29 cellular contexts compared by ENCODE assay signal in genomic region chr4:74751856-74752255, GRCh38. TPM values are rescaled to one million over a fixed set of nuclear protein-coding genes. Genes with fewer than 3 reads are reported as not detected.
"Had no signal": no experiment of that assay in that cellular context is flagged by ENCODE, and none has a peak within 500 bp of the region (broad histone marks: within the 10 kb centered on the region; RNA-seq: fewer than 3 reads in every experiment).

No MANE protein-coding gene starts in this region.

- H3K27me3 ChIP-seq: left lung, neutrophil, ovary, right atrium auricular region, right lobe of liver, tibial nerve, uterus had no signal

- H3K4me1 Mint-ChIP-seq: immature natural killer cell; natural killer cell; stimulated activated memory B cell treated with anti-CD40 and anti-IgM and Interleukin-4, amounts not matched to agents 10 μg/mL and 1 μg/mL and 100 μg/mL, for 72 hours; stimulated activated naive CD8-positive, alpha-beta T cell treated with anti-CD3 and anti-CD28 coated beads, Interleukin-15, amount 100 ng/mL, for 72 hours had no signal

- H3K4me3 ChIP-seq: left lung, lung, ovary, right atrium auricular region, right lobe of liver, smooth muscle cell, tibial nerve, uterus had no signal

- H3K4me1 ChIP-seq: left lung, right atrium auricular region, right lobe of liver, tibial nerve, uterus had no signal

- H3K36me3 Mint-ChIP-seq: immature natural killer cell; mesothelial cell of epicardium; naive B cell; natural killer cell; stimulated activated memory B cell treated with anti-CD40 and anti-IgM and Interleukin-4, amounts not matched to agents 10 μg/mL and 1 μg/mL and 100 μg/mL, for 72 hours; type B pancreatic cell had no signal

- H3K27ac ChIP-seq: left lung, neutrophil, ovary, right atrium auricular region, right lobe of liver, tibial nerve, uterus had no signal

- H3K36me3 ChIP-seq: left lung, neutrophil, ovary, right atrium auricular region, right lobe of liver, tibial nerve, uterus had no signal

- ATAC-seq: left colon; left lung; natural killer cell; right lobe of liver; stimulated activated memory B cell treated with anti-CD40 and anti-IgM and Interleukin-4, amounts not matched to agents 10 μg/mL and 1 μg/mL and 100 μg/mL, for 72 hours; stimulated activated naive CD8-positive, alpha-beta T cell treated with anti-CD3 and anti-CD28 coated beads, Interleukin-15, amount 100 ng/mL, for 72 hours had no signal

- H3K4me3 Mint-ChIP-seq: immature natural killer cell; mesothelial cell of epicardium; naive B cell; natural killer cell; nephron progenitor cell; stimulated activated memory B cell treated with anti-CD40 and anti-IgM and Interleukin-4, amounts not matched to agents 10 μg/mL and 1 μg/mL and 100 μg/mL, for 72 hours; stimulated activated naive CD8-positive, alpha-beta T cell treated with anti-CD3 and anti-CD28 coated beads, Interleukin-15, amount 100 ng/mL, for 72 hours; type B pancreatic cell had no signal

- H3K9me3 Mint-ChIP-seq: mesothelial cell of epicardium; nephron progenitor cell; stimulated activated memory B cell treated with anti-CD40 and anti-IgM and Interleukin-4, amounts not matched to agents 10 μg/mL and 1 μg/mL and 100 μg/mL, for 72 hours; stimulated activated naive CD8-positive, alpha-beta T cell treated with anti-CD3 and anti-CD28 coated beads, Interleukin-15, amount 100 ng/mL, for 72 hours had no signal

- H3K27ac Mint-ChIP-seq: immature natural killer cell; mesothelial cell of epicardium; naive B cell; natural killer cell; nephron progenitor cell; progenitor cell of endocrine pancreas; stimulated activated memory B cell treated with anti-CD40 and anti-IgM and Interleukin-4, amounts not matched to agents 10 μg/mL and 1 μg/mL and 100 μg/mL, for 72 hours; stimulated activated naive CD8-positive, alpha-beta T cell treated with anti-CD3 and anti-CD28 coated beads, Interleukin-15, amount 100 ng/mL, for 72 hours; type B pancreatic cell had no signal

- H3K4me2 ChIP-seq: smooth muscle cell had no signal

- H3K9me3 ChIP-seq: left lung, neutrophil, ovary, right atrium auricular region, right lobe of liver, tibial nerve, uterus had no signal

- DNase-seq: hypothalamus; immature natural killer cell; kidney; left colon; left lung; mesendoderm; naive B cell; natural killer cell; nephron progenitor cell; occipital lobe; ovary; right lobe of liver; stimulated activated CD4-positive, alpha-beta T cell treated with anti-CD3 and anti-CD28 coated beads, Interleukin-1b, Interleukin-23, amount 100 ng/mL, for 48 hours; stimulated activated CD4-positive, alpha-beta T cell treated with anti-CD3 and anti-CD28 coated beads, Interleukin-2, amount 100 ng/mL, for 48 hours; stimulated activated CD4-positive, alpha-beta T cell treated with anti-CD3 and anti-CD28 coated beads, Interleukin-4, amount 100 ng/mL, for 4 hours; stimulated activated CD8-positive, alpha-beta memory T cell treated with anti-CD3 and anti-CD28 coated beads, Interleukin-4, amount 100 ng/mL, for 48 hours; stimulated activated naive CD4-positive, alpha-beta T cell treated with Interleukin-2 at 50 U/mL for 16 hours; stimulated activated naive CD8-positive, alpha-beta T cell treated with anti-CD3 and anti-CD28 coated beads, Interleukin-15, amount 100 ng/mL, for 72 hours; substantia nigra; uterus had no signal

RNA-seq across cellular contexts. Expression of gene BTC, which starts 42.5 kb away (rescaled TPM):
- total RNA-seq: natural killer cell had no signal
- polyA plus RNA-seq: immature natural killer cell had no signal
